In genomic region chr20:45450097-45450818, GRCh38 we compare ENCODE assay signal across 8 cellular contexts. TPM values are rescaled to one million over a fixed set of nuclear protein-coding genes. Genes with fewer than 3 reads are reported as not detected.
DNase-seq lines count a peak whose midpoint lies in the region; ATAC-seq and TF ChIP-seq lines count a peak whose summit lies in the region.

No MANE protein-coding gene starts in this region.

- TF ChIP-seq CTCF in adrenal gland (IDR thresholded peaks at IDR 0.05), result peak; percentile 30 to 57 (median 49)

- peak overlapping the region in 1 of 5 donors; percentile 8 for H3K27ac ChIP-seq in adrenal gland
- H3K27ac ChIP-seq in stomach smooth muscle (ENCODE audit: low read length), result peak overlapping the region; percentile 87

- H3K27me3 ChIP-seq in adrenal gland, result no peaks in the 10 kb centered on the region
- no peaks in the 10 kb centered on the region for H3K27me3 ChIP-seq in stomach smooth muscle (ENCODE audit: control insufficient read depth in 1 of 2, insufficient read depth in 2 of 2, low read length in 2 of 2)

- in situ Hi-C loops in ACHN (cut with HindIII; ENCODE audit: low pct_ligation_motif_present, low pct_unique_long_range_greater_than_20kb, low sequenced_read_pairs), result no loop called here

- no peak for ATAC-seq in HG03565 (IDR thresholded peaks at IDR 0.05; ENCODE audit: unreplicated experiment)

- H3K4me1 ChIP-seq in adrenal gland (replicated peaks in 1 of 2) (no peaks in the 10 kb centered on the region), stomach smooth muscle (ENCODE audit: control insufficient read depth, insufficient read depth, low read length) (peaks cover 28% of the 10 kb centered on the region)

- H3K9ac ChIP-seq in stomach smooth muscle (ENCODE audit: low read length in 2 of 2), result peak overlapping the region in 1 of 2 donors; percentile 21

- peak; percentile 64 for DNase-seq in ACHN
- DNase-seq in GM03348 (ENCODE audit: low spot score), result peak; percentile 66
- peak; percentile 46 for DNase-seq in NCI-H2029 (lab: John Stamatoyannopoulos, UW)
- DNase-seq in adrenal gland, result peak in 1 of 7 donors; percentile 31
- peak; percentile 51 for DNase-seq in iPS-NIHi7 (ENCODE audit: extremely low spot score)
- no peak for DNase-seq in HuH-7.5 (ENCODE audit: low spot score)

- H3K36me3 ChIP-seq in adrenal gland (replicated peaks in 1 of 2) (no peaks in the 10 kb centered on the region), stomach smooth muscle (ENCODE audit: control insufficient read depth in 2 of 2, insufficient read depth in 2 of 2, low read length in 2 of 2) (no peaks in the 10 kb centered on the region)

- intact Hi-C loops in adrenal gland (cut with DNase I), result no loop called here

- H3K4me3 ChIP-seq in adrenal gland, result no peak overlapping the region
- H3K4me3 ChIP-seq in stomach smooth muscle (ENCODE audit: low read length in 2 of 2), result no peak overlapping the region

- WGBS in adrenal gland, 4 donors, result 67 to 74% (median 69%) methylated on average over 5 of the region's 5 CpGs

- no peak for TF ChIP-seq POLR2A in adrenal gland (IDR thresholded peaks at IDR 0.05)

- no peaks in the 10 kb centered on the region for H3K9me3 ChIP-seq in adrenal gland (replicated peaks in 1 of 3)
- no peaks in the 10 kb centered on the region for H3K9me3 ChIP-seq in stomach smooth muscle (ENCODE audit: control insufficient read depth in 2 of 2, low read length in 2 of 2)

RNA-seq across cellular contexts. Expression of gene WFDC2, which starts 19.3 kb away (rescaled TPM):
- total RNA-seq in adrenal gland, result under 1 TPM in 1 of 8 donors, not detected in 7; 0.42 TPM
- 1 to 10 TPM in 2 of 3 donors, under 1 TPM in 1; 0.37 to 1.9 (median 1.6) TPM for polyA plus RNA-seq in adrenal gland

RNA-seq across cellular contexts. Expression of gene PIGT, which starts 34.3 kb away (rescaled TPM):
- total RNA-seq in adrenal gland, result 100 to 1,000 TPM in 6 of 8 donors, 10 to 100 TPM in 2; 76.0 to 202 (median 119) TPM
- 100 to 1,000 TPM in 1 of 3 donors, 10 to 100 TPM in 2; 45.2 to 121 (median 99.7) TPM for polyA plus RNA-seq in adrenal gland

RNA-seq across cellular contexts. Expression of gene DBNDD2, which starts 42.2 kb away (rescaled TPM):
- 10 to 100 TPM; 16.5 to 71.1 (median 31.5) TPM for total RNA-seq in adrenal gland
- polyA plus RNA-seq in adrenal gland, result 10 to 100 TPM; 21.6 to 52.1 (median 34.8) TPM
